In the genomic region with DNA sequence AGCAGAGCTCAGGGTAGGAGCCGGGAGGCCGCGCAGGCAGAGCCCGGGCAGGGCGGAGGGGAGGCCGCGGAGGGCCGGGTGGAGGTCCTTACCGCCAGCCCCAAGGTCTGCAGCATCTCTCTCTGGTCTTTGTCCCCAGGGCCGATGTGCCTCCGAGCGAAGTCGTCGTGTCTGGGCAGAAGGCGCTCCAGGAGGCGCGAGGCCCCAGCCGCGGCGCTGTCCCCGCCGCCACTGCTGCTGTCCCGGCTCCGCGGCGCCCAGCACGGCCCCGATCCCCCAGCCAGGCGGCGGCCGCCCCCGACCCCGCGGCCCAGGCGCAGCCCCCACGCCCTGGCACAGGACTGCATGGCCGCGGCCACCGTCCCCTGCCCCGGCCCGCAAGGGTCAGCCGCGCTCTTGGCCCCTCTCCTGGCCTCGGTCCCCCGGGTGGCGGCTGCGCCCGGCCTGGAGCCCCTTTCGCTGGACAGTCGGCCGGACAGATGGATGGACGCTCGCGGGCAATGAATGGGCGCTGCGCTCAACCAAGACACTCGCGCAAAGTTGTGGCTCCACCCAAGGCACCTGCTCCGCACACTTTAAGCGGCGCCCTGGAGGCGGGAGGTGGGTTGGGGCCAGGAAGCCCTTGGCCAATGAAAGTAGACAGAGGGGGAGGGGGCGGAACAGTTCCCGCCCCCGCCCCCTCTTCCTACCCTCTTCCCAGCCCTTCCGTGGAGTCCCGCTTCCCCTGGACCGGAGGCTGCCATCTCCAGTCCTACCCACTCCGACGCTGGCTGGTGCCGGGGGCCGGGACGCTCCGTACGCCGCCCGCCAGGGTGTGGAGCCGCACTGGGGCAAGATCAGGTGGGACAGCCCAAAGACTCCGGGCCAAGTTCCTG, we compare ENCODE assay signal across 1 cellular context.
TF ChIP-seq lines count a peak whose summit lies in the region.

A gene (minus strand): TSS at position 577 of the 875 bp plus-strand sequence. CDS start 230 bp downstream, at position 347.

TF ChIP-seq in HepG2, 621 proteins besides CTCF, POLR2A, EP300 and RAD21 (continued from another document and continues in another):
- TF ChIP-seq, protein P1, sequence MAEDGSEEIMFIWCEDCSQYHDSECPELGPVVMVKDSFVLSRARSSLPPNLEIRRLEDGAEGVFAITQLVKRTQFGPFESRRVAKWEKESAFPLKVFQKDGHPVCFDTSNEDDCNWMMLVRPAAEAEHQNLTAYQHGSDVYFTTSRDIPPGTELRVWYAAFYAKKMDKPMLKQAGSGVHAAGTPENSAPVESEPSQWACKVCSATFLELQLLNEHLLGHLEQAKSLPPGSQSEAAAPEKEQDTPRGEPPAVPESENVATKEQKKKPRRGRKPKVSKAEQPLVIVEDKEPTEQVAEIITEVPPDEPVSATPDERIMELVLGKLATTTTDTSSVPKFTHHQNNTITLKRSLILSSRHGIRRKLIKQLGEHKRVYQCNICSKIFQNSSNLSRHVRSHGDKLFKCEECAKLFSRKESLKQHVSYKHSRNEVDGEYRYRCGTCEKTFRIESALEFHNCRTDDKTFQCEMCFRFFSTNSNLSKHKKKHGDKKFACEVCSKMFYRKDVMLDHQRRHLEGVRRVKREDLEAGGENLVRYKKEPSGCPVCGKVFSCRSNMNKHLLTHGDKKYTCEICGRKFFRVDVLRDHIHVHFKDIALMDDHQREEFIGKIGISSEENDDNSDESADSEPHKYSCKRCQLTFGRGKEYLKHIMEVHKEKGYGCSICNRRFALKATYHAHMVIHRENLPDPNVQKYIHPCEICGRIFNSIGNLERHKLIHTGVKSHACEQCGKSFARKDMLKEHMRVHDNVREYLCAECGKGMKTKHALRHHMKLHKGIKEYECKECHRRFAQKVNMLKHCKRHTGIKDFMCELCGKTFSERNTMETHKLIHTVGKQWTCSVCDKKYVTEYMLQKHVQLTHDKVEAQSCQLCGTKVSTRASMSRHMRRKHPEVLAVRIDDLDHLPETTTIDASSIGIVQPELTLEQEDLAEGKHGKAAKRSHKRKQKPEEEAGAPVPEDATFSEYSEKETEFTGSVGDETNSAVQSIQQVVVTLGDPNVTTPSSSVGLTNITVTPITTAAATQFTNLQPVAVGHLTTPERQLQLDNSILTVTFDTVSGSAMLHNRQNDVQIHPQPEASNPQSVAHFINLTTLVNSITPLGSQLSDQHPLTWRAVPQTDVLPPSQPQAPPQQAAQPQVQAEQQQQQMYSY (CRISPR knock-in tag; IDR thresholded peaks at IDR 0.05), result peak; percentile 89
- TF ChIP-seq KMT2A (CRISPR knock-in tag; IDR thresholded peaks at IDR 0.05) (peak; percentile 84), FOXM1 (CRISPR knock-in tag; IDR thresholded peaks at IDR 0.05) (no peak), CCAR2 (optimal IDR thresholded peaks at IDR 0.05; ENCODE audit: low read depth, low read length) (no peak), ZFP36L1 (CRISPR knock-in tag; IDR thresholded peaks at IDR 0.05) (peak; percentile 65; the same call in 1 of the 2 replicates), MTA1 (CRISPR knock-in tag; IDR thresholded peaks at IDR 0.05; ENCODE audit: borderline replicate concordance) (peak; percentile 55; the same call in 1 of the 2 replicates), PRPF4 (IDR thresholded peaks at IDR 0.05; ENCODE audit: low read depth, low read length, poor library complexity, severe bottlenecking) (no peak), ZNF335 (CRISPR knock-in tag; IDR thresholded peaks at IDR 0.05) (no peak), ZNF605 (CRISPR knock-in tag; IDR thresholded peaks at IDR 0.05) (peak; percentile 74), ZSCAN9 (CRISPR knock-in tag; IDR thresholded peaks at IDR 0.05; ENCODE audit: borderline replicate concordance) (peak; percentile 73; the same call in 1 of the 2 replicates), SMARCC2 (IDR thresholded peaks at IDR 0.05) (no peak), ZNF350 (CRISPR knock-in tag; IDR thresholded peaks at IDR 0.05; ENCODE audit: borderline replicate concordance, low read depth) (peak; percentile 74; the same call in 1 of the 2 replicates), ZNF160 (CRISPR knock-in tag; IDR thresholded peaks at IDR 0.05) (0 out of 2 replicates have a peak, but pooled peaks have one; percentile 34), ZNF776 (CRISPR knock-in tag; IDR thresholded peaks at IDR 0.05) (peak; percentile 70; the same call in 1 of the 2 replicates), ATM (IDR thresholded peaks at IDR 0.05; ENCODE audit: borderline replicate concordance) (no peak), HDAC2 (CRISPR knock-in tag; IDR thresholded peaks at IDR 0.05) (peak; percentile 27; the same call in 1 of the 2 replicates), IRF2 (CRISPR knock-in tag; IDR thresholded peaks at IDR 0.05) (peak; percentile 72), ZNF3 (CRISPR knock-in tag; IDR thresholded peaks at IDR 0.05) (no peak), ZFX (CRISPR knock-in tag; IDR thresholded peaks at IDR 0.05; ENCODE audit: low read depth) (peak; percentile 79), SP140L (CRISPR knock-in tag; IDR thresholded peaks at IDR 0.05; ENCODE audit: borderline replicate concordance) (no peak), ZSCAN22 (CRISPR knock-in tag; IDR thresholded peaks at IDR 0.05) (no peak), HOXA9 (CRISPR knock-in tag; IDR thresholded peaks at IDR 0.05; ENCODE audit: borderline replicate concordance) (peak; percentile 48; the same call in 1 of the 2 replicates), KLF15 (CRISPR knock-in tag; IDR thresholded peaks at IDR 0.05; ENCODE audit: borderline replicate concordance) (0 out of 2 replicates have a peak, but pooled peaks have one; percentile 66)
- TF ChIP-seq, protein P2, sequence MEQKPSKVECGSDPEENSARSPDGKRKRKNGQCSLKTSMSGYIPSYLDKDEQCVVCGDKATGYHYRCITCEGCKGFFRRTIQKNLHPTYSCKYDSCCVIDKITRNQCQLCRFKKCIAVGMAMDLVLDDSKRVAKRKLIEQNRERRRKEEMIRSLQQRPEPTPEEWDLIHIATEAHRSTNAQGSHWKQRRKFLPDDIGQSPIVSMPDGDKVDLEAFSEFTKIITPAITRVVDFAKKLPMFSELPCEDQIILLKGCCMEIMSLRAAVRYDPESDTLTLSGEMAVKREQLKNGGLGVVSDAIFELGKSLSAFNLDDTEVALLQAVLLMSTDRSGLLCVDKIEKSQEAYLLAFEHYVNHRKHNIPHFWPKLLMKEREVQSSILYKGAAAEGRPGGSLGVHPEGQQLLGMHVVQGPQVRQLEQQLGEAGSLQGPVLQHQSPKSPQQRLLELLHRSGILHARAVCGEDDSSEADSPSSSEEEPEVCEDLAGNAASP (CRISPR knock-in tag; IDR thresholded peaks at IDR 0.05; ENCODE audit: borderline replicate concordance), result peak; percentile 49; the same call in 1 of the 2 replicates
- TF ChIP-seq, protein P3, sequence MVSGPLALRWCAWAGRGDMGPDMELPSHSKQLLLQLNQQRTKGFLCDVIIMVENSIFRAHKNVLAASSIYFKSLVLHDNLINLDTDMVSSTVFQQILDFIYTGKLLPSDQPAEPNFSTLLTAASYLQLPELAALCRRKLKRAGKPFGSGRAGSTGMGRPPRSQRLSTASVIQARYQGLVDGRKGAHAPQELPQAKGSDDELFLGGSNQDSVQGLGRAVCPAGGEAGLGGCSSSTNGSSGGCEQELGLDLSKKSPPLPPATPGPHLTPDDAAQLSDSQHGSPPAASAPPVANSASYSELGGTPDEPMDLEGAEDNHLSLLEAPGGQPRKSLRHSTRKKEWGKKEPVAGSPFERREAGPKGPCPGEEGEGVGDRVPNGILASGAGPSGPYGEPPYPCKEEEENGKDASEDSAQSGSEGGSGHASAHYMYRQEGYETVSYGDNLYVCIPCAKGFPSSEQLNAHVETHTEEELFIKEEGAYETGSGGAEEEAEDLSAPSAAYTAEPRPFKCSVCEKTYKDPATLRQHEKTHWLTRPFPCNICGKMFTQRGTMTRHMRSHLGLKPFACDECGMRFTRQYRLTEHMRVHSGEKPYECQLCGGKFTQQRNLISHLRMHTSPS (CRISPR knock-in tag; IDR thresholded peaks at IDR 0.05; ENCODE audit: low read depth), result 0 out of 2 replicates have a peak, but pooled peaks have one; percentile 44
- TF ChIP-seq, protein P4, sequence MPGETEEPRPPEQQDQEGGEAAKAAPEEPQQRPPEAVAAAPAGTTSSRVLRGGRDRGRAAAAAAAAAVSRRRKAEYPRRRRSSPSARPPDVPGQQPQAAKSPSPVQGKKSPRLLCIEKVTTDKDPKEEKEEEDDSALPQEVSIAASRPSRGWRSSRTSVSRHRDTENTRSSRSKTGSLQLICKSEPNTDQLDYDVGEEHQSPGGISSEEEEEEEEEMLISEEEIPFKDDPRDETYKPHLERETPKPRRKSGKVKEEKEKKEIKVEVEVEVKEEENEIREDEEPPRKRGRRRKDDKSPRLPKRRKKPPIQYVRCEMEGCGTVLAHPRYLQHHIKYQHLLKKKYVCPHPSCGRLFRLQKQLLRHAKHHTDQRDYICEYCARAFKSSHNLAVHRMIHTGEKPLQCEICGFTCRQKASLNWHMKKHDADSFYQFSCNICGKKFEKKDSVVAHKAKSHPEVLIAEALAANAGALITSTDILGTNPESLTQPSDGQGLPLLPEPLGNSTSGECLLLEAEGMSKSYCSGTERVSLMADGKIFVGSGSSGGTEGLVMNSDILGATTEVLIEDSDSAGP (CRISPR knock-in tag; IDR thresholded peaks at IDR 0.05; ENCODE audit: borderline replicate concordance), result peak; percentile 89
- TF ChIP-seq, protein P5, sequence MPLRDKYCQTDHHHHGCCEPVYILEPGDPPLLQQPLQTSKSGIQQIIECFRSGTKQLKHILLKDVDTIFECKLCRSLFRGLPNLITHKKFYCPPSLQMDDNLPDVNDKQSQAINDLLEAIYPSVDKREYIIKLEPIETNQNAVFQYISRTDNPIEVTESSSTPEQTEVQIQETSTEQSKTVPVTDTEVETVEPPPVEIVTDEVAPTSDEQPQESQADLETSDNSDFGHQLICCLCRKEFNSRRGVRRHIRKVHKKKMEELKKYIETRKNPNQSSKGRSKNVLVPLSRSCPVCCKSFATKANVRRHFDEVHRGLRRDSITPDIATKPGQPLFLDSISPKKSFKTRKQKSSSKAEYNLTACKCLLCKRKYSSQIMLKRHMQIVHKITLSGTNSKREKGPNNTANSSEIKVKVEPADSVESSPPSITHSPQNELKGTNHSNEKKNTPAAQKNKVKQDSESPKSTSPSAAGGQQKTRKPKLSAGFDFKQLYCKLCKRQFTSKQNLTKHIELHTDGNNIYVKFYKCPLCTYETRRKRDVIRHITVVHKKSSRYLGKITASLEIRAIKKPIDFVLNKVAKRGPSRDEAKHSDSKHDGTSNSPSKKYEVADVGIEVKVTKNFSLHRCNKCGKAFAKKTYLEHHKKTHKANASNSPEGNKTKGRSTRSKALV (CRISPR knock-in tag; IDR thresholded peaks at IDR 0.05), result peak; percentile 92
- TF ChIP-seq, protein P6, sequence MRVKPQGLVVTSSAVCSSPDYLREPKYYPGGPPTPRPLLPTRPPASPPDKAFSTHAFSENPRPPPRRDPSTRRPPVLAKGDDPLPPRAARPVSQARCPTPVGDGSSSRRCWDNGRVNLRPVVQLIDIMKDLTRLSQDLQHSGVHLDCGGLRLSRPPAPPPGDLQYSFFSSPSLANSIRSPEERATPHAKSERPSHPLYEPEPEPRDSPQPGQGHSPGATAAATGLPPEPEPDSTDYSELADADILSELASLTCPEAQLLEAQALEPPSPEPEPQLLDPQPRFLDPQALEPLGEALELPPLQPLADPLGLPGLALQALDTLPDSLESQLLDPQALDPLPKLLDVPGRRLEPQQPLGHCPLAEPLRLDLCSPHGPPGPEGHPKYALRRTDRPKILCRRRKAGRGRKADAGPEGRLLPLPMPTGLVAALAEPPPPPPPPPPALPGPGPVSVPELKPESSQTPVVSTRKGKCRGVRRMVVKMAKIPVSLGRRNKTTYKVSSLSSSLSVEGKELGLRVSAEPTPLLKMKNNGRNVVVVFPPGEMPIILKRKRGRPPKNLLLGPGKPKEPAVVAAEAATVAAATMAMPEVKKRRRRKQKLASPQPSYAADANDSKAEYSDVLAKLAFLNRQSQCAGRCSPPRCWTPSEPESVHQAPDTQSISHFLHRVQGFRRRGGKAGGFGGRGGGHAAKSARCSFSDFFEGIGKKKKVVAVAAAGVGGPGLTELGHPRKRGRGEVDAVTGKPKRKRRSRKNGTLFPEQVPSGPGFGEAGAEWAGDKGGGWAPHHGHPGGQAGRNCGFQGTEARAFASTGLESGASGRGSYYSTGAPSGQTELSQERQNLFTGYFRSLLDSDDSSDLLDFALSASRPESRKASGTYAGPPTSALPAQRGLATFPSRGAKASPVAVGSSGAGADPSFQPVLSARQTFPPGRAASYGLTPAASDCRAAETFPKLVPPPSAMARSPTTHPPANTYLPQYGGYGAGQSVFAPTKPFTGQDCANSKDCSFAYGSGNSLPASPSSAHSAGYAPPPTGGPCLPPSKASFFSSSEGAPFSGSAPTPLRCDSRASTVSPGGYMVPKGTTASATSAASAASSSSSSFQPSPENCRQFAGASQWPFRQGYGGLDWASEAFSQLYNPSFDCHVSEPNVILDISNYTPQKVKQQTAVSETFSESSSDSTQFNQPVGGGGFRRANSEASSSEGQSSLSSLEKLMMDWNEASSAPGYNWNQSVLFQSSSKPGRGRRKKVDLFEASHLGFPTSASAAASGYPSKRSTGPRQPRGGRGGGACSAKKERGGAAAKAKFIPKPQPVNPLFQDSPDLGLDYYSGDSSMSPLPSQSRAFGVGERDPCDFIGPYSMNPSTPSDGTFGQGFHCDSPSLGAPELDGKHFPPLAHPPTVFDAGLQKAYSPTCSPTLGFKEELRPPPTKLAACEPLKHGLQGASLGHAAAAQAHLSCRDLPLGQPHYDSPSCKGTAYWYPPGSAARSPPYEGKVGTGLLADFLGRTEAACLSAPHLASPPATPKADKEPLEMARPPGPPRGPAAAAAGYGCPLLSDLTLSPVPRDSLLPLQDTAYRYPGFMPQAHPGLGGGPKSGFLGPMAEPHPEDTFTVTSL (CRISPR knock-in tag; IDR thresholded peaks at IDR 0.05; ENCODE audit: borderline replicate concordance), result no peak; the same call in 1 of the 2 replicates
- TF ChIP-seq, protein P7, sequence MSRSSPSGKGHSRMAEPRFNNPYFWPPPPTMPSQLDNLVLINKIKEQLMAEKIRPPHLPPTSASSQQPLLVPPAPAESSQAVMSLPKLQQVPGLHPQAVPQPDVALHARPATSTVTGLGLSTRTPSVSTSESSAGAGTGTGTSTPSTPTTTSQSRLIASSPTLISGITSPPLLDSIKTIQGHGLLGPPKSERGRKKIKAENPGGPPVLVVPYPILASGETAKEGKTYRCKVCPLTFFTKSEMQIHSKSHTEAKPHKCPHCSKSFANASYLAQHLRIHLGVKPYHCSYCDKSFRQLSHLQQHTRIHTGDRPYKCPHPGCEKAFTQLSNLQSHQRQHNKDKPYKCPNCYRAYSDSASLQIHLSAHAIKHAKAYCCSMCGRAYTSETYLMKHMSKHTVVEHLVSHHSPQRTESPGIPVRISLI (CRISPR knock-in tag; IDR thresholded peaks at IDR 0.05; ENCODE audit: borderline replicate concordance), result no peak; the same call in 1 of the 2 replicates
- TF ChIP-seq, protein P8, sequence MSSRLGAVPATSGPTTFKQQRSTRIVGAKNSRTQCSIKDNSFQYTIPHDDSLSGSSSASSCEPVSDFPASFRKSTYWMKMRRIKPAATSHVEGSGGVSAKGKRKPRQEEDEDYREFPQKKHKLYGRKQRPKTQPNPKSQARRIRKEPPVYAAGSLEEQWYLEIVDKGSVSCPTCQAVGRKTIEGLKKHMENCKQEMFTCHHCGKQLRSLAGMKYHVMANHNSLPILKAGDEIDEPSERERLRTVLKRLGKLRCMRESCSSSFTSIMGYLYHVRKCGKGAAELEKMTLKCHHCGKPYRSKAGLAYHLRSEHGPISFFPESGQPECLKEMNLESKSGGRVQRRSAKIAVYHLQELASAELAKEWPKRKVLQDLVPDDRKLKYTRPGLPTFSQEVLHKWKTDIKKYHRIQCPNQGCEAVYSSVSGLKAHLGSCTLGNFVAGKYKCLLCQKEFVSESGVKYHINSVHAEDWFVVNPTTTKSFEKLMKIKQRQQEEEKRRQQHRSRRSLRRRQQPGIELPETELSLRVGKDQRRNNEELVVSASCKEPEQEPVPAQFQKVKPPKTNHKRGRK (CRISPR knock-in tag; IDR thresholded peaks at IDR 0.05), result no peak; the same call in 1 of the 2 replicates
